Comparison of ENCODE assay signal across 15 cellular contexts in genomic region chr22:23266780-23267179, GRCh38.
"Had no signal": no experiment of that assay in that cellular context is flagged by ENCODE, and none has a peak within 500 bp of the region (broad histone marks: within the 10 kb centered on the region; RNA-seq: fewer than 3 reads in every experiment).

No MANE protein-coding gene starts in this region.

- H3K27me3 Mint-ChIP-seq: activated CD4-positive, alpha-beta memory T cell treated with anti-CD3 and anti-CD28 coated beads, Interleukin-2, amount 10 ng/mL, durations not matched to agents 7 days and 5 days; activated naive CD4-positive, alpha-beta T cell treated with anti-CD3 and anti-CD28 coated beads, Interleukin-2, amount 10 ng/mL, durations not matched to agents 7 days and 5 days; dendritic cell treated with granulocyte-macrophage colony-stimulating factor and Interleukin-4, amounts not matched to agents 40 ng/mL and 50 ng/mL, for 4 days; effector memory CD8-positive, alpha-beta T cell had no signal

- ATAC-seq: body of pancreas; effector memory CD8-positive, alpha-beta T cell; right cardiac atrium had no signal

- H3K27ac Mint-ChIP-seq: activated CD4-positive, alpha-beta memory T cell treated with anti-CD3 and anti-CD28 coated beads, Interleukin-2, amount 10 ng/mL, durations not matched to agents 7 days and 5 days; dendritic cell treated with granulocyte-macrophage colony-stimulating factor and Interleukin-4, amounts not matched to agents 40 ng/mL and 50 ng/mL, for 4 days had no signal

- DNase-seq: activated CD4-positive, alpha-beta memory T cell treated with anti-CD3 and anti-CD28 coated beads, Interleukin-2, amount 10 ng/mL, durations not matched to agents 7 days and 5 days; activated CD8-positive, alpha-beta memory T cell treated with anti-CD3 and anti-CD28 coated beads, Interleukin-2, amount 50 U/mL, for 48 hours; activated naive CD4-positive, alpha-beta T cell treated with anti-CD3 and anti-CD28 coated beads, Interleukin-2, amount 10 ng/mL, durations not matched to agents 7 days and 5 days; amniotic stem cell; body of pancreas; cerebellar nuclear complex; effector memory CD8-positive, alpha-beta T cell; hippocampal formation; posterior cingulate gyrus; small intestine; T1000; tibial artery had no signal

- H3K9me3 Mint-ChIP-seq: activated CD4-positive, alpha-beta memory T cell treated with anti-CD3 and anti-CD28 coated beads, Interleukin-2, amount 10 ng/mL, durations not matched to agents 7 days and 5 days; activated naive CD4-positive, alpha-beta T cell treated with anti-CD3 and anti-CD28 coated beads, Interleukin-2, amount 10 ng/mL, durations not matched to agents 7 days and 5 days; dendritic cell treated with granulocyte-macrophage colony-stimulating factor and Interleukin-4, amounts not matched to agents 40 ng/mL and 50 ng/mL, for 4 days; effector memory CD8-positive, alpha-beta T cell had no signal

- H3K27ac ChIP-seq: body of pancreas, neutrophil, tibial artery had no signal

- H3K4me3 Mint-ChIP-seq: activated CD4-positive, alpha-beta memory T cell treated with anti-CD3 and anti-CD28 coated beads, Interleukin-2, amount 10 ng/mL, durations not matched to agents 7 days and 5 days; activated naive CD4-positive, alpha-beta T cell treated with anti-CD3 and anti-CD28 coated beads, Interleukin-2, amount 10 ng/mL, durations not matched to agents 7 days and 5 days; dendritic cell treated with granulocyte-macrophage colony-stimulating factor and Interleukin-4, amounts not matched to agents 40 ng/mL and 50 ng/mL, for 4 days; effector memory CD8-positive, alpha-beta T cell had no signal
